Comparison of ENCODE assay signal across 28 cellular contexts in the genomic region with DNA sequence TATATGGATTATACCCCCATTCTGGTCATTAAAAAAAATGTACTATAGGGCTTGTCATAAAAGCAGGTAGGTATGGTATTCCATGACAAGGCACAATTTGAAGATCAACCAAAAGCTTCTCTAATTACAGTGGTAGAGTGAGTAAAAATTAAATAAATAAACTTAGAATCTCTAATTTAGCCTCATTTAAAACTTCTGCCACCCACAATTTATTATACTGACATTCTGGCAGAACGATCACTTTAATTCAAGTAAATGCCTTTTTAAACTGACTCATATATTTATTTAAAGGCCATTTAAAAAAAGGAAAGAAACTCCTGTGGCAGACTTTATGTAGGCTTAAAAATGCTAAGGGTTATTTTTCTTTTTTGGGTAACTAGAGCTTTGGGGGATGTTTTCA.
"Had no signal": no experiment of that assay in that cellular context is flagged by ENCODE, and none has a peak within 500 bp of the region (broad histone marks: within the 10 kb centered on the region; RNA-seq: fewer than 3 reads in every experiment).

No MANE protein-coding gene starts in this region.

- H3K4me1 ChIP-seq: foreskin keratinocyte, right lobe of liver, vagina had no signal

- H3K9me3 ChIP-seq: gastroesophageal sphincter, heart left ventricle, left lung, mucosa of descending colon, neutrophil, right lobe of liver, stomach, thyroid gland, vagina had no signal

- H2AFZ ChIP-seq: hepatocyte, parathyroid adenoma had no signal

- ATAC-seq: esophagus mucosa; foreskin keratinocyte; gastroesophageal sphincter; heart left ventricle; left cardiac atrium; left lung; mucosa of descending colon; natural killer cell treated with Interleukin-12 subunit alpha and Interleukin-12 subunit beta and Interleukin-15 and Interleukin-18, amount 100 ng/mL, for 72 hours; right lobe of liver had no signal

- H3K4me3 ChIP-seq: gastroesophageal sphincter, heart left ventricle, hepatocyte, left lung, mucosa of descending colon, right lobe of liver, smooth muscle cell, stomach, thyroid gland, vagina had no signal

- DNase-seq: cortex of kidney; effector CD4-positive, alpha-beta T cell; endodermal cell; foreskin keratinocyte; heart left ventricle; left cardiac atrium; left lung; mesenchymal stem cell; mucosa of descending colon; naive B cell; right lobe of liver; stimulated activated CD4-positive, alpha-beta T cell treated with anti-CD3 and anti-CD28 coated beads, Interleukin-12 subunit alpha, Interleukin-12 subunit beta, amount 100 ng/mL, for 4 hours; stimulated activated CD4-positive, alpha-beta T cell treated with anti-CD3 and anti-CD28 coated beads, Interleukin-1b, Interleukin-23, amount 100 ng/mL, for 48 hours; stimulated activated CD4-positive, alpha-beta T cell treated with anti-CD3 and anti-CD28 coated beads, Interleukin-4, amount 100 ng/mL, for 1 hour; stimulated activated CD8-positive, alpha-beta memory T cell treated with anti-CD3 and anti-CD28 coated beads, Interleukin-4, amount 100 ng/mL, for 48 hours; stimulated activated naive CD4-positive, alpha-beta T cell treated with Interleukin-2 at 50 U/mL for 16 hours; stomach; thyroid gland; trophoblast cell had no signal

- H3K36me3 ChIP-seq: gastroesophageal sphincter, heart left ventricle, left lung, neutrophil, right lobe of liver, stomach, thyroid gland, vagina had no signal

- H3K27ac ChIP-seq: epithelial cell of prostate, foreskin keratinocyte, gastroesophageal sphincter, heart left ventricle, hepatocyte, left lung, neutrophil, parathyroid adenoma, right lobe of liver, stomach, thyroid gland, vagina had no signal

- H3K27me3 ChIP-seq: foreskin keratinocyte, gastroesophageal sphincter, heart left ventricle, hepatocyte, left lung, neutrophil, right lobe of liver, stomach, thyroid gland, vagina had no signal

- H3K4me2 ChIP-seq: hepatocyte, smooth muscle cell had no signal

- H3K9ac ChIP-seq: parathyroid adenoma had no signal
